Comparison of ENCODE assay signal across 19 cellular contexts in the genomic region with DNA sequence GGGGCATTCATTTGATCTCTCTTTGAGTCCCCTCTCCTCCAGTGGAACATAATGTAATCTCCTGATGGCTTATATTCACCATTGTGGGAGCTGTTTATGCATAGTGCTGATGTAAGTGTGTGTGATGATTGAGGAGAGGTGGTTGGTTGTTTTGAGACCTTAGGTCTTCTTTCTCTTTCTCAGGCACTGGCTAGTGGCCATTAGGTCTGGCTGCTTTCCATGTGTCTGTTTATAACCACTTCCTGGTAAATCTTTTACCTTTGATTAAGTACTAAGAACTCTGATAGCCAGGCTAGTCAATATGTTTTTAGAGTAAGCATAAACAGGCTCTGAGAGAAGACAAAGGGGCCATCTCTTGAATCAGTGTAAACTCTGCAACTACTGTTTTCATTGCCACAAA. TPM values are rescaled to one million over a fixed set of nuclear protein-coding genes. Genes with fewer than 3 reads are reported as not detected.
DNase-seq lines count a peak whose midpoint lies in the region; ATAC-seq, FAIRE-seq and TF ChIP-seq lines count a peak whose summit lies in the region.
"Had no signal": no experiment of that assay in that cellular context is flagged by ENCODE, and none has a peak within 500 bp of the region (broad histone marks: within the 10 kb centered on the region; RNA-seq: fewer than 3 reads in every experiment).

No MANE protein-coding gene starts in this region.

- peaks cover 7% of the 10 kb centered on the region; the same call in 1 of the 2 replicates for H3K36me3 Mint-ChIP-seq in WTC11
- H3K36me3 Mint-ChIP-seq: naive B cell had no signal

- no peak for ATAC-seq in WTC11
- ATAC-seq in HG03039 (IDR thresholded peaks at IDR 0.05; ENCODE audit: unreplicated experiment) = no peak
- ATAC-seq: left lung; stimulated activated naive CD8-positive, alpha-beta T cell treated with anti-CD3 and anti-CD28 coated beads, Interleukin-15, Interleukin-2, amounts not matched to agents 100 U/mL and 50 U/mL, for 24 hours had no signal

- H3K27ac Mint-ChIP-seq in WTC11 = 0 out of 2 replicates have a peak overlapping the region, but pooled peaks have one; percentile 57
- H3K27ac Mint-ChIP-seq: CD4-positive, alpha-beta T cell; naive B cell had no signal

- POLR2A ChIA-PET in WTC11 (lab: Charles Lee) = no interaction called here

- no peak for FAIRE-seq in GM19239 (lab: Jason Lieb, UNC)
- FAIRE-seq: A204.1 had no signal

- peak; percentile 3 for DNase-seq in NCI-H748 (lab: John Stamatoyannopoulos, UW; ENCODE audit: unreplicated experiment)
- DNase-seq in NCI-H748 treated with DMSO at 0.1 percent for 48 hours (lab: John Stamatoyannopoulos, UW) = no peak
- no peak for DNase-seq in WTC11 (ENCODE audit: low spot score)
- peak; percentile 88 for DNase-seq in iris pigment epithelial cell (ENCODE audit: low read depth)
- DNase-seq in stimulated activated CD4-positive, alpha-beta T cell treated with anti-CD3 and anti-CD28 coated beads, Interleukin-4, amount 100 ng/mL, for 1 hour = no peak
- no peak for DNase-seq in GM19239 (ENCODE audit: insufficient read length, low spot score)
- DNase-seq in OCI-M1 (lab: John Stamatoyannopoulos, UW) = no peak
- DNase-seq: activated CD4-positive, alpha-beta T cell treated with anti-CD3 and anti-CD28 coated beads for 48 hours; activated CD8-positive, alpha-beta memory T cell treated with anti-CD3 and anti-CD28 coated beads, Interleukin-2, amount 50 U/mL, for 4 hours; activated gamma-delta T cell; CD4-positive, alpha-beta T cell; left lung; naive B cell; NCI-H2227 treated with DMSO at 0.1 percent for 48 hours; stimulated activated naive CD8-positive, alpha-beta T cell treated with anti-CD3 and anti-CD28 coated beads, Interleukin-15, Interleukin-2, amounts not matched to agents 100 U/mL and 50 U/mL, for 24 hours; T-helper 9 cell; upper lobe of left lung had no signal

- no peaks in the 10 kb centered on the region for H3K27me3 Mint-ChIP-seq in WTC11 (ENCODE audit: low read depth)
- H3K27me3 Mint-ChIP-seq: naive B cell had no signal

- no peak overlapping the region for H3K4me3 Mint-ChIP-seq in WTC11
- H3K4me3 Mint-ChIP-seq: CD4-positive, alpha-beta T cell; naive B cell had no signal

- CTCF ChIA-PET in WTC11 (lab: Charles Lee) = no interaction called here

- H3K4me1 Mint-ChIP-seq in WTC11 = peaks cover 4% of the 10 kb centered on the region; the same call in 1 of the 2 replicates
- H3K4me1 Mint-ChIP-seq: naive B cell had no signal

- no peak for TF ChIP-seq CTCF in WTC11 (IDR thresholded peaks at IDR 0.05)

- no peaks in the 10 kb centered on the region for H3K9me3 Mint-ChIP-seq in WTC11
- H3K9me3 Mint-ChIP-seq: CD4-positive, alpha-beta T cell; naive B cell had no signal

TF ChIP-seq in WTC11, 78 proteins besides CTCF, POLR2A, EP300 and RAD21 (continues in another document):
- TF ChIP-seq ZNF532 (CRISPR knock-in tag; IDR thresholded peaks at IDR 0.05; ENCODE audit: borderline replicate concordance) (no peak), ARID4B (CRISPR knock-in tag; IDR thresholded peaks at IDR 0.05; ENCODE audit: borderline replicate concordance) (no peak), JAZF1 (CRISPR knock-in tag; IDR thresholded peaks at IDR 0.05) (no peak), PREB (CRISPR knock-in tag; IDR thresholded peaks at IDR 0.05; ENCODE audit: borderline replicate concordance) (no peak), CBFB (CRISPR knock-in tag; IDR thresholded peaks at IDR 0.05; ENCODE audit: low read depth) (no peak), ERG (CRISPR knock-in tag; IDR thresholded peaks at IDR 0.05) (no peak), RELA (CRISPR knock-in tag; IDR thresholded peaks at IDR 0.05; ENCODE audit: borderline replicate concordance) (no peak), ZNF138 (CRISPR knock-in tag; conservative IDR thresholded peaks at IDR 0.05) (no peak)
- TF ChIP-seq, protein P1, sequence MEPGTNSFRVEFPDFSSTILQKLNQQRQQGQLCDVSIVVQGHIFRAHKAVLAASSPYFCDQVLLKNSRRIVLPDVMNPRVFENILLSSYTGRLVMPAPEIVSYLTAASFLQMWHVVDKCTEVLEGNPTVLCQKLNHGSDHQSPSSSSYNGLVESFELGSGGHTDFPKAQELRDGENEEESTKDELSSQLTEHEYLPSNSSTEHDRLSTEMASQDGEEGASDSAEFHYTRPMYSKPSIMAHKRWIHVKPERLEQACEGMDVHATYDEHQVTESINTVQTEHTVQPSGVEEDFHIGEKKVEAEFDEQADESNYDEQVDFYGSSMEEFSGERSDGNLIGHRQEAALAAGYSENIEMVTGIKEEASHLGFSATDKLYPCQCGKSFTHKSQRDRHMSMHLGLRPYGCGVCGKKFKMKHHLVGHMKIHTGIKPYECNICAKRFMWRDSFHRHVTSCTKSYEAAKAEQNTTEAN (CRISPR knock-in tag; IDR thresholded peaks at IDR 0.05) = no peak

RNA-seq across cellular contexts. Expression of gene VAT1L, which starts 27.9 kb away (rescaled TPM):
- 19.1 to 22.2 TPM (median 22.0 TPM) in 3 replicates for total RNA-seq in WTC11 (2021)
- total RNA-seq: CD4-positive, alpha-beta T cell had no signal

Comparison
In these comparisons a context has a peak if more than half of its experiments do, and no peak if none do; other contexts are left out.
1. DNase-seq: peak in NCI-H748 (single experiment) and iris pigment epithelial cell (single experiment); none in NCI-H748 treated with DMSO at 0.1 percent for 48 hours (single experiment), WTC11 (single experiment), stimulated activated CD4-positive, alpha-beta T cell treated with anti-CD3 and anti-CD28 coated beads, Interleukin-4, amount 100 ng/mL, for 1 hour (single experiment), GM19239 (single experiment) and OCI-M1 (single experiment).